10 cellular contexts compared by ENCODE assay signal in the genomic region with DNA sequence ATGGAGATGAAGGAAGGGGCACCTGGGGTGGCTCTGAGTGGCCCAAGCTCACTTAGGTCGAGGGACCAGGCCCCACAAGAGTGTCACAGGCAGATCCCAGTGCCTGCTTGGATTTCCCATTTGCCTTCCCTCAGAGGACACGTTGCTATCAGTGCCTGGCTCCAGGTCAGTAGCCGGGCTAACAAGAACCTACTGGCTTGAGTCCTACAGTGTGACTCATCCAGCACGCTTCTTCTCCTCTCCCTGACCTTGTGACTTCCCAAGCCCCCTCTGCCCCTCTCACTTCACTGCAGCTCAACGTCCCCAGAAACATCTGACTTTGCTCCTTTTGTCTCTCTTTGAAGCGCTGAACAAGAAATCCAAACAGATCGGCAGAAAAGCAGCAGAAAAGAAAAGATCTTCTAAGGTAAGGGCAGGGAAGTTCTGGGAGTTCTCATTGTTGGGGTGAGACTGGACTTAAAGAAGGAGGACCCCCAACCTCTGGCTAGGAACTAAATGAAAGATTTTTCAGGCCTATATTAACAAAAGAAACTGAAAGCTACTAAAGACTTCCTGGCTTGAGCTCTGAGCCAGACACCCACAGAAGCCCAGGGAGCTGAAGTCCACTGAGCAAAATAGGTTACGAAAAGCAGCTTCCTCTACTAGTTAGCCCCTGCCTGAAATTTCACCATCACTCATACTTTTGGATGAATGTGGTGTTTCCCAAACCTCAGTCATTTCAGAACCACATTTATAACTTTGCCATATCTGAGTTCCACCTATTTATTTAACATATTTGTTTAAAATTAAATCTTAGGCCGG. TPM values are rescaled to one million over a fixed set of nuclear protein-coding genes. Genes with fewer than 3 reads are reported as not detected.
DNase-seq lines count a peak whose midpoint lies in the region; ATAC-seq and TF ChIP-seq lines count a peak whose summit lies in the region.
"Had no signal": no experiment of that assay in that cellular context is flagged by ENCODE, and none has a peak within 500 bp of the region (broad histone marks: within the 10 kb centered on the region; RNA-seq: fewer than 3 reads in every experiment).

No MANE protein-coding gene starts in this region.

- no peak for TF ChIP-seq CTCF in prostate gland (IDR thresholded peaks at IDR 0.05)

- peak overlapping the region; percentile 59 to 72 for H3K27ac ChIP-seq in prostate gland

- intact Hi-C loops in left cardiac atrium (cut with DNase I) (no loop called here), prostate gland (cut with DNase I) (no loop called here)

- ATAC-seq in left cardiac atrium (peak; percentile 94 to 95), GM18517 (IDR thresholded peaks at IDR 0.05; ENCODE audit: unreplicated experiment) (no peak), HG03175 (IDR thresholded peaks at IDR 0.05; ENCODE audit: unreplicated experiment) (no peak), GM18519 (IDR thresholded peaks at IDR 0.05; ENCODE audit: low FRiP score, unreplicated experiment) (no peak)

- H3K27me3 ChIP-seq in prostate gland (replicated peaks; ENCODE audit: insufficient read depth): no peaks in the 10 kb centered on the region

- H3K4me3 ChIP-seq in prostate gland: no peak overlapping the region

- peak; percentile 54 for DNase-seq in EL
- DNase-seq in SIG-M5 treated with dmso at 0.1 percent for 504 hours (lab: John Stamatoyannopoulos, UW; ENCODE audit: unreplicated experiment): peak; percentile 82
- peak; percentile 50 for DNase-seq in left cardiac atrium
- no peak for DNase-seq in prostate gland (ENCODE audit: low spot score)
- DNase-seq in HPDE6-E6E7 (ENCODE audit: extremely low spot score): no peak
- DNase-seq: cortex of kidney, NCI-H1092 had no signal

- H3K36me3 ChIP-seq in prostate gland: no peaks in the 10 kb centered on the region

- TF ChIP-seq POLR2A in prostate gland (IDR thresholded peaks at IDR 0.05): no peak

- H3K9me3 ChIP-seq in prostate gland: no peaks in the 10 kb centered on the region

- WGBS in prostate gland: 55% methylated on average over 9 of the region's 9 CpGs

- no peaks in the 10 kb centered on the region for H3K4me1 ChIP-seq in prostate gland (replicated peaks)

RNA-seq across cellular contexts. Expression of a gene that starts 21.5 kb away (rescaled TPM):
- 1 to 10 TPM; 1.2 to 1.5 TPM for total RNA-seq in left cardiac atrium
- 1 to 10 TPM in 1 of 2 donors, not detected in 1; 3.6 TPM for total RNA-seq in prostate gland

RNA-seq across cellular contexts. Expression of a gene that starts 40.5 kb away (rescaled TPM):
- total RNA-seq in left cardiac atrium: 10 to 100 TPM; 49.2 to 50.5 TPM
- total RNA-seq in prostate gland: 100 to 1,000 TPM; 162 to 170 TPM

Comparison
In these comparisons a context has a peak if more than half of its experiments do, and no peak if none do; other contexts are left out.
1. DNase-seq: peak in EL (single experiment), SIG-M5 treated with dmso at 0.1 percent for 504 hours (single experiment) and left cardiac atrium (single experiment); none in prostate gland (single experiment) and HPDE6-E6E7 (single experiment).
2. ATAC-seq: peak in left cardiac atrium (2 of 2); none in GM18517 (single experiment), HG03175 (single experiment) and GM18519 (single experiment).